Comparison of ENCODE assay signal across 10 cellular contexts in genomic region chr2:226115102-226115831, GRCh38.
DNase-seq lines count a peak whose midpoint lies in the region; ATAC-seq, FAIRE-seq and TF ChIP-seq lines count a peak whose summit lies in the region.
"Had no signal": no experiment of that assay in that cellular context is flagged by ENCODE, and none has a peak within 500 bp of the region (broad histone marks: within the 10 kb centered on the region; RNA-seq: fewer than 3 reads in every experiment).

No MANE protein-coding gene starts in this region.

- POLR2A ChIA-PET in A549 (lab: Yijun Ruan, JAX), result interaction anchor here (0.9 to 1.7 kb wide), 6 partner anchors 70 to 687 kb away, joined by 3 to 13 read pairs (median 4); no protein-coding TSS in a partner anchor
- POLR2A ChIA-PET in HCT116 (lab: Charles Lee), result interaction anchor here (0.7 to 2.0 kb wide), 12 partner anchors 18 to 544 kb away, joined by 3 to 11 read pairs (median 3); no protein-coding TSS in a partner anchor

- intact Hi-C loops in HCT116 (cut with micrococcal nuclease), result loop anchor here (1.0 to 5.0 kb wide), 7 partner anchors 70 to 870 kb away; no protein-coding TSS in a partner anchor

- no peak overlapping the region for H3K4me3 ChIP-seq in A549
- no peak overlapping the region for H3K4me3 ChIP-seq in HCT116 (replicated peaks in 1 of 2; ENCODE audit: low read depth in 1 of 2, low read length in 2 of 2)

- H3K27me3 ChIP-seq in HCT116 (ENCODE audit: insufficient read depth, low read length), result no peaks in the 10 kb centered on the region

- WGBS in A549 (ENCODE audit: missing lambda C conversion rate), result 2% methylated on average over 3 of the region's 3 CpGs

- H3K79me2 ChIP-seq in HCT116 (ENCODE audit: insufficient read depth, low read length), result peaks cover 19% of the 10 kb centered on the region

- H3K4me2 ChIP-seq in A549 (peak overlapping the region; percentile 85), HCT116 (ENCODE audit: low read length) (peak overlapping the region; percentile 52)

- H3K9ac ChIP-seq in HCT116 (ENCODE audit: low read length), result peak overlapping the region; percentile 62

- TF ChIP-seq POLR2A in A549 (IDR thresholded peaks at IDR 0.05; ENCODE audit: low read length), result no peak
- TF ChIP-seq POLR2A in HCT116 (IDR thresholded peaks at IDR 0.05; ENCODE audit: borderline replicate concordance, extremely low read depth, insufficient read depth, insufficient read length), result no peak

- TF ChIP-seq CTCF in A549 (IDR thresholded peaks at IDR 0.05), result no peak
- TF ChIP-seq CTCF in HCT116 (IDR thresholded peaks at IDR 0.05 in 2 of 3, conservative IDR thresholded peaks at IDR 0.05 in 1 of 3; ENCODE audit: borderline replicate concordance in 1 of 3, insufficient read depth in 1 of 3, low read depth in 2 of 3, low read length in 2 of 3), result no peak

- H2AFZ ChIP-seq in HCT116 (ENCODE audit: low read depth, low read length, poor library complexity, severe bottlenecking), result no peak overlapping the region

- RAD21 ChIA-PET in HCT116 (lab: Charles Lee; ENCODE audit: low non-redundant PET in 1 of 2, low total read pairs in 2 of 2, uncharacterized antibody in 2 of 2, unreplicated experiment in 2 of 2), result interaction anchor here (1.0 to 1.1 kb wide), 2 partner anchors 52 to 688 kb away, joined by 3 read pairs; no protein-coding TSS in a partner anchor

- ATAC-seq in A549 (peak; percentile 75 to 86), HCT116 (peak; percentile 75), HG03196 (IDR thresholded peaks at IDR 0.05; ENCODE audit: unreplicated experiment) (no peak)

- FAIRE-seq in A549 (lab: Jason Lieb, UNC) (peak; percentile 90), islet of Langerhans (lab: Jason Lieb, UNC) (peak; percentile 74)

- 0 out of 4 replicates have a peak, but pooled peaks cover 0 to 4% of the 10 kb centered on the region in 2 experiments for H3K36me3 ChIP-seq in HCT116 (ENCODE audit: control insufficient read depth in 1 of 2, insufficient read depth in 2 of 2, low read length in 2 of 2)

- peak; percentile 94 to 95; a peak in 4 of 5 replicates for TF ChIP-seq EP300 in A549 (IDR thresholded peaks at IDR 0.05)

- H3K9me3 ChIP-seq in A549 (0 out of 3 replicates have a peak, but pooled peaks cover 3% of the 10 kb centered on the region), HCT116 (ENCODE audit: control insufficient read depth in 1 of 2, insufficient read depth in 1 of 2, low read depth in 1 of 2, low read length in 2 of 2) (no peaks in the 10 kb centered on the region)

- CTCF ChIA-PET in A549 (lab: Yijun Ruan, JAX) (interaction anchor here (0.7 to 1.6 kb wide), 5 partner anchors 73 to 685 kb away, joined by 3 to 5 read pairs (median 3); no protein-coding TSS in a partner anchor), HCT116 (lab: Charles Lee) (no interaction called here)

- BruUV-seq in HCT116 (replicated peaks; lab: Mats Ljungman, UMichigan), result TSS peak; percentile 87

- no peaks in the 10 kb centered on the region for H3K9me2 ChIP-seq in HCT116 (ENCODE audit: insufficient read depth)

- peaks cover 57% of the 10 kb centered on the region for H3K4me1 ChIP-seq in A549
- H3K4me1 ChIP-seq in HCT116 (ENCODE audit: control insufficient read depth in 1 of 2, insufficient read depth in 2 of 2, low read length in 2 of 2), result peaks cover 61 to 69% of the 10 kb centered on the region in 2 experiments

- DNase-seq in A549 (ENCODE audit: low read depth in 1 of 2, low spot score in 1 of 2) (peak; percentile 51 to 92), HCT116 (ENCODE audit: low read depth, low spot score) (peak; percentile 99), SW 1271 (lab: John Stamatoyannopoulos, UW) (peak; percentile 92 to 98), cerebellar nuclear complex (lab: John Stamatoyannopoulos, UW) (no peak), NCI-H1417 treated with DMSO at 0.1 percent for 48 hours (lab: John Stamatoyannopoulos, UW) (no peak), NK-92 (lab: John Stamatoyannopoulos, UW; ENCODE audit: unreplicated experiment) (no peak)
- DNase-seq: DMS79, KG1 had no signal

- no peaks in the 10 kb centered on the region for H4K20me1 ChIP-seq in HCT116 (ENCODE audit: insufficient read depth)

- TF ChIP-seq RAD21 in A549 (conservative IDR thresholded peaks at IDR 0.05 in 1 of 2, IDR thresholded peaks at IDR 0.05 in 1 of 2) (peak; percentile 48 to 65), HCT116 (IDR thresholded peaks at IDR 0.05; ENCODE audit: low read depth) (peak; percentile 61)

- H3K27ac ChIP-seq in A549 (peak overlapping the region; percentile 86 to 90), HCT116 (ENCODE audit: low read depth, low read length) (peak overlapping the region; percentile 95)

TF ChIP-seq in A549, 52 proteins besides CTCF, POLR2A, EP300 and RAD21 (continues in another document):
- TF ChIP-seq JUN (IDR thresholded peaks at IDR 0.05), result peak; percentile 96
- no peak for TF ChIP-seq RARB (CRISPR knock-in tag; IDR thresholded peaks at IDR 0.05)
- no peak for TF ChIP-seq CBX8 (IDR thresholded peaks at IDR 0.05)
- TF ChIP-seq CEBPB (IDR thresholded peaks at IDR 0.05), result peak; percentile 75 to 91
- TF ChIP-seq MAFK (IDR thresholded peaks at IDR 0.05; ENCODE audit: partially characterized antibody), result no peak
- TF ChIP-seq GATA3 (IDR thresholded peaks at IDR 0.05; ENCODE audit: borderline replicate concordance), result peak; percentile 100
- no peak for TF ChIP-seq NPAS2 (CRISPR knock-in tag; IDR thresholded peaks at IDR 0.05; ENCODE audit: borderline replicate concordance)
- TF ChIP-seq MYC (IDR thresholded peaks at IDR 0.05; ENCODE audit: borderline replicate concordance, low read length), result no peak
- no peak for TF ChIP-seq ZSCAN20 (CRISPR knock-in tag; IDR thresholded peaks at IDR 0.05)
- TF ChIP-seq FOXS1 (CRISPR knock-in tag; IDR thresholded peaks at IDR 0.05), result peak; percentile 75; the same call in 1 of the 2 replicates
- TF ChIP-seq PBX3 (IDR thresholded peaks at IDR 0.05), result peak; percentile 85
- no peak for TF ChIP-seq KDM1A (IDR thresholded peaks at IDR 0.05; ENCODE audit: low read depth)
- no peak for TF ChIP-seq CHD2 (IDR thresholded peaks at IDR 0.05; ENCODE audit: low read length, partially characterized antibody)
- peak; percentile 100 for TF ChIP-seq FOSL2 (IDR thresholded peaks at IDR 0.05)
- peak; percentile 100 for TF ChIP-seq FOSL2 (CRISPR knock-in tag; IDR thresholded peaks at IDR 0.05)
- no peak for TF ChIP-seq KDM5A (IDR thresholded peaks at IDR 0.05)
- TF ChIP-seq HOXB5 (CRISPR knock-in tag; IDR thresholded peaks at IDR 0.05), result peak; percentile 45; the same call in 1 of the 2 replicates
- peak; percentile 62 for TF ChIP-seq HES2 (IDR thresholded peaks at IDR 0.05)
- no peak for TF ChIP-seq MAZ (IDR thresholded peaks at IDR 0.05; ENCODE audit: borderline replicate concordance, low read depth, low read length)

TF ChIP-seq in HCT116, 20 proteins besides CTCF, POLR2A, EP300 and RAD21 (continues in another document):
- no peak for TF ChIP-seq ZNF274 (IDR thresholded peaks at IDR 0.05; ENCODE audit: low read depth, low read length)
- TF ChIP-seq ATF3 (IDR thresholded peaks at IDR 0.05), result peak; percentile 92
- TF ChIP-seq ZFX (IDR thresholded peaks at IDR 0.05), result no peak
- TF ChIP-seq JUND (IDR thresholded peaks at IDR 0.05), result peak; percentile 100
- peak; percentile 95 for TF ChIP-seq SRF (IDR thresholded peaks at IDR 0.05; ENCODE audit: low read depth)
- TF ChIP-seq MAX (IDR thresholded peaks at IDR 0.05), result peak; percentile 76
- TF ChIP-seq ELF1 (IDR thresholded peaks at IDR 0.05; ENCODE audit: borderline replicate concordance, low read depth), result no peak
- peak; percentile 69 for TF ChIP-seq YY1 (IDR thresholded peaks at IDR 0.05; ENCODE audit: extremely low read depth, insufficient replicate concordance, low read depth, low read length)
- TF ChIP-seq EGR1 (IDR thresholded peaks at IDR 0.05; ENCODE audit: low read depth), result peak; percentile 46; the same call in 1 of the 2 replicates
- peak; percentile 55 for TF ChIP-seq ZBTB33 (IDR thresholded peaks at IDR 0.05; ENCODE audit: extremely low read depth, insufficient replicate concordance, low read length)
- no peak for TF ChIP-seq EZH2phosphoT487 (IDR thresholded peaks at IDR 0.05; ENCODE audit: borderline replicate concordance)
- peak; percentile 81 for TF ChIP-seq POLR2AphosphoS5 (IDR thresholded peaks at IDR 0.05; ENCODE audit: low read depth, low read length)

Comparison
In these comparisons a context has a peak if more than half of its experiments do, and no peak if none do; other contexts are left out.
1. DNase-seq: peak in A549 (2 of 2), HCT116 (single experiment) and SW 1271 (2 of 2); none in cerebellar nuclear complex (0 of 2), NCI-H1417 treated with DMSO at 0.1 percent for 48 hours (single experiment) and NK-92 (single experiment).
2. Of the 6 proteins assayed by ChIP-seq in both A549 and HCT116: peak only in A549: none; only in HCT116: none; in both: CEBPB, MAX and RAD21; in neither: 3.